29 cellular contexts compared by ENCODE assay signal in the genomic region with DNA sequence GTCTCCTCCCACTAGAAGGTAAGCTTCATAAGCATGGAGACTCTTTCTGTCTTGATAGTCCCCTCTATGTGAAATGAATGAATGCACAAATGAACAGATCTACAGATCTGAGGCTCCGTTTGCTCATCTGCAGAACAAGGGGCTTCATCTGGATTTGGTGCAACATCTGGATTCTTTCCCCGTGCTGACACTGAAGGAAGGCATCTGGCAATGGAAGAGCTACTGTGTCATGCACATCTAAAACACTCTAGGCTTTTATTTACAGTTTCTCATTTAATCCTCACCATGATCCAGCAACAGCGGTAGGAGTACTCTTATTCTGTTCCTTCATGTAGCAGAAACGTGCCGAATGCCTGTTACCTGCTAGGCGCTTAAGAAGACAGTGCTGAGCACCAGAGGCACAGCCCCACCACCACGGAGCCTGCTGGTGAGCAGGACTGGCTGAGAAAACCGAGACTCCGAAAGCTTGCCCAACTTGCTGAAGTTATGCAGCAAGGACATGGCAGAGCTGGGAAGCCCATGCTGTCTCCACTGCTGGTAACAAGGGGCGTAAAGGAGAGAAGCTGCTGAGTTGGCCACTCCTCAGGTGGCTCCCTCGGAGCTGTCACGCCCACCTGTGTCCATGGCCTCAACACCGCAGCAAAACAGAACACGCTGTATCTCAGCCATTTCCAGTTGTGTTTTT. TPM values are rescaled to one million over a fixed set of nuclear protein-coding genes. Genes with fewer than 3 reads are reported as not detected.
A peak's percentile ranks its signal among the peaks of the same experiment; 100 is the strongest.
DNase-seq lines count a peak whose midpoint lies in the region; ATAC-seq and TF ChIP-seq lines count a peak whose summit lies in the region.
"Had no signal": no experiment of that assay in that cellular context is flagged by ENCODE, and none has a peak within 500 bp of the region (broad histone marks: within the 10 kb centered on the region; RNA-seq: fewer than 3 reads in every experiment).

No MANE protein-coding gene starts in this region.

- in situ Hi-C loops in Panc1 (cut with HindIII; ENCODE audit: low pct_unique_long_range_greater_than_20kb, low sequenced_read_pairs), result no loop called here

- peak overlapping the region; percentile 20 for H3K4me3 ChIP-seq in AG10803 (ENCODE audit: low read length)
- H3K4me3 ChIP-seq in Panc1 (ENCODE audit: low read depth in 2 of 2, low read length in 2 of 2), result no peak overlapping the region
- no peak overlapping the region for H3K4me3 ChIP-seq in endodermal cell (ENCODE audit: low read length)
- H3K4me3 ChIP-seq in naive thymus-derived CD4-positive, alpha-beta T cell (ENCODE audit: low read length), result no peak overlapping the region
- H3K4me3 ChIP-seq: MG63, SK-N-MC, tibial artery had no signal

- H3K27ac ChIP-seq in Panc1 (ENCODE audit: low read length) (peak overlapping the region; percentile 52; the same call in 1 of the 2 replicates), endodermal cell (ENCODE audit: low read depth, low read length) (no peak overlapping the region)
- no peak overlapping the region for H3K27ac ChIP-seq in naive thymus-derived CD4-positive, alpha-beta T cell (ENCODE audit: low read depth, low read length)
- H3K27ac ChIP-seq: epithelial cell of prostate, foreskin keratinocyte, SK-N-MC, tibial artery had no signal

- no peaks in the 10 kb centered on the region for H3K9me3 Mint-ChIP-seq in endodermal cell
- no peaks in the 10 kb centered on the region for H3K9me3 Mint-ChIP-seq in nephron
- no peaks in the 10 kb centered on the region for H3K9me3 Mint-ChIP-seq in activated naive CD8-positive, alpha-beta T cell treated with anti-CD3 and anti-CD28 coated beads for 36 hours
- no peaks in the 10 kb centered on the region for H3K9me3 Mint-ChIP-seq in T-cell
- no peaks in the 10 kb centered on the region for H3K9me3 Mint-ChIP-seq in naive thymus-derived CD4-positive, alpha-beta T cell
- H3K9me3 Mint-ChIP-seq: activated naive CD8-positive, alpha-beta T cell treated with anti-CD3 and anti-CD28 coated beads, Interleukin-2, amount 50 U/mL, for 24 hours; activated T-cell treated with anti-CD3 and anti-CD28 coated beads, Interleukin-2, amount 50 U/mL, for 24 hours; stimulated activated naive CD8-positive, alpha-beta T cell treated with anti-CD3 and anti-CD28 coated beads, Interleukin-15, amount 100 ng/mL, for 72 hours; T-helper 2 cell treated with Interferon-gamma antibody and Interleukin-4, amounts not matched to agents 5 μg/mL and 100 μg/mL, for 36 hours had no signal

- H3K9me3 ChIP-seq in Panc1 (ENCODE audit: control insufficient read depth, insufficient read depth, low read depth, low read length) (no peaks in the 10 kb centered on the region), endodermal cell (ENCODE audit: control insufficient read depth, low read length) (no peaks in the 10 kb centered on the region)
- H3K9me3 ChIP-seq in naive thymus-derived CD4-positive, alpha-beta T cell (ENCODE audit: control insufficient read depth in 2 of 3, low read length in 3 of 3), result no peaks in the 10 kb centered on the region
- H3K9me3 ChIP-seq: BE2C, MG63, tibial artery had no signal

- H3K36me3 ChIP-seq in Panc1 (ENCODE audit: control insufficient read depth, insufficient read depth, low read length) (no peaks in the 10 kb centered on the region), endodermal cell (ENCODE audit: control insufficient read depth, insufficient read depth, low read length) (no peaks in the 10 kb centered on the region)
- H3K36me3 ChIP-seq in naive thymus-derived CD4-positive, alpha-beta T cell (ENCODE audit: control insufficient read depth in 2 of 3, insufficient read depth in 3 of 3, low read length in 3 of 3), result no peaks in the 10 kb centered on the region
- H3K36me3 ChIP-seq: BE2C, MG63, tibial artery had no signal

- intact Hi-C loops in Panc1 (cut with micrococcal nuclease; ENCODE audit: unreplicated experiment), result no loop called here
- intact Hi-C loops in naive thymus-derived CD4-positive, alpha-beta T cell (cut with micrococcal nuclease), result loop anchor here in 1 of 2 donors (10.0 kb wide), 1 partner anchor 715 kb away; no protein-coding TSS in a partner anchor

- H3K27ac Mint-ChIP-seq in endodermal cell (no peak overlapping the region), nephron (peak overlapping the region; percentile 1 to 65 (median 29)), T-cell (no peak overlapping the region)
- H3K27ac Mint-ChIP-seq in activated naive CD8-positive, alpha-beta T cell treated with anti-CD3 and anti-CD28 coated beads for 36 hours, result no peak overlapping the region
- H3K27ac Mint-ChIP-seq in naive thymus-derived CD4-positive, alpha-beta T cell, result no peak overlapping the region
- H3K27ac Mint-ChIP-seq: activated naive CD8-positive, alpha-beta T cell treated with anti-CD3 and anti-CD28 coated beads, Interleukin-2, amount 50 U/mL, for 24 hours; activated T-cell treated with anti-CD3 and anti-CD28 coated beads, Interleukin-2, amount 50 U/mL, for 24 hours; stimulated activated naive CD8-positive, alpha-beta T cell treated with anti-CD3 and anti-CD28 coated beads, Interleukin-15, amount 100 ng/mL, for 72 hours; T-helper 2 cell treated with Interferon-gamma antibody and Interleukin-4, amounts not matched to agents 5 μg/mL and 100 μg/mL, for 36 hours had no signal

- no peaks in the 10 kb centered on the region for H3K36me3 Mint-ChIP-seq in endodermal cell (ENCODE audit: low read depth)
- H3K36me3 Mint-ChIP-seq in nephron (ENCODE audit: low read depth), result no peaks in the 10 kb centered on the region
- H3K36me3 Mint-ChIP-seq in activated naive CD8-positive, alpha-beta T cell treated with anti-CD3 and anti-CD28 coated beads for 36 hours, result no peaks in the 10 kb centered on the region
- no peaks in the 10 kb centered on the region for H3K36me3 Mint-ChIP-seq in T-cell
- peaks cover 0 to 3% (median 0%) of the 10 kb centered on the region in 5 donors for H3K36me3 Mint-ChIP-seq in naive thymus-derived CD4-positive, alpha-beta T cell

- H3K4me1 Mint-ChIP-seq in endodermal cell, result peaks cover 4% of the 10 kb centered on the region
- H3K4me1 Mint-ChIP-seq in nephron, result peaks cover 29% of the 10 kb centered on the region
- no peaks in the 10 kb centered on the region for H3K4me1 Mint-ChIP-seq in activated naive CD8-positive, alpha-beta T cell treated with anti-CD3 and anti-CD28 coated beads for 36 hours
- no peaks in the 10 kb centered on the region for H3K4me1 Mint-ChIP-seq in T-cell
- H3K4me1 Mint-ChIP-seq in naive thymus-derived CD4-positive, alpha-beta T cell, result peaks cover 0 to 4% (median 0%) of the 10 kb centered on the region in 7 donors
- H3K4me1 Mint-ChIP-seq: activated naive CD8-positive, alpha-beta T cell treated with anti-CD3 and anti-CD28 coated beads, Interleukin-2, amount 50 U/mL, for 24 hours; stimulated activated naive CD8-positive, alpha-beta T cell treated with anti-CD3 and anti-CD28 coated beads, Interleukin-15, amount 100 ng/mL, for 72 hours had no signal

- H3K4me3 Mint-ChIP-seq in endodermal cell (no peak overlapping the region), nephron (no peak overlapping the region), T-cell (no peak overlapping the region)
- no peak overlapping the region for H3K4me3 Mint-ChIP-seq in activated naive CD8-positive, alpha-beta T cell treated with anti-CD3 and anti-CD28 coated beads for 36 hours
- no peak overlapping the region for H3K4me3 Mint-ChIP-seq in naive thymus-derived CD4-positive, alpha-beta T cell
- H3K4me3 Mint-ChIP-seq: activated naive CD8-positive, alpha-beta T cell treated with anti-CD3 and anti-CD28 coated beads, Interleukin-2, amount 50 U/mL, for 24 hours; activated T-cell treated with anti-CD3 and anti-CD28 coated beads, Interleukin-2, amount 50 U/mL, for 24 hours; stimulated activated naive CD8-positive, alpha-beta T cell treated with anti-CD3 and anti-CD28 coated beads, Interleukin-15, amount 100 ng/mL, for 72 hours; T-helper 2 cell treated with Interferon-gamma antibody and Interleukin-4, amounts not matched to agents 5 μg/mL and 100 μg/mL, for 36 hours had no signal

- peak; percentile 62 for DNase-seq in AG10803 (ENCODE audit: low read depth)
- no peak for DNase-seq in Panc1 (ENCODE audit: low read depth, low spot score)
- peak; percentile 57 for DNase-seq in endodermal cell
- DNase-seq in activated naive CD8-positive, alpha-beta T cell treated with anti-CD3 and anti-CD28 coated beads for 36 hours, result no peak
- DNase-seq in T-cell, result no peak
- no peak for DNase-seq in NCI-H345 (lab: John Stamatoyannopoulos, UW)
- no peak for DNase-seq in naive thymus-derived CD4-positive, alpha-beta T cell
- DNase-seq: activated CD4-positive, alpha-beta T cell treated with anti-CD3 and anti-CD28 coated beads for 48 hours; activated gamma-delta T cell treated with Interleukin-2 at 50 U/mL for 16 hours; activated naive CD8-positive, alpha-beta T cell treated with anti-CD3 and anti-CD28 coated beads, Interleukin-2, amount 50 U/mL, for 24 hours; activated T-cell treated with anti-CD3 and anti-CD28 coated beads, Interleukin-2, amount 50 U/mL, for 24 hours; BE2C; foreskin keratinocyte; GDM1; H7; KG1; mammary epithelial cell; MG63; NCI-H1105 treated with DMSO at 0.1 percent for 48 hours; NCI-H2029; NCI-H226; nucleus accumbens; stimulated activated CD8-positive, alpha-beta memory T cell treated with anti-CD3 and anti-CD28 coated beads, Interleukin-4, amount 100 ng/mL, for 48 hours; stimulated activated naive CD8-positive, alpha-beta T cell treated with anti-CD3 and anti-CD28 coated beads, Interleukin-15, amount 100 ng/mL, for 72 hours; tibial artery had no signal

- H3K27me3 ChIP-seq in Panc1 (ENCODE audit: control insufficient read depth, insufficient read depth, low read length), result no peaks in the 10 kb centered on the region
- H3K27me3 ChIP-seq in endodermal cell (ENCODE audit: control insufficient read depth, insufficient read depth, low read length, poor library complexity, severe bottlenecking), result peaks cover 4% of the 10 kb centered on the region
- no peaks in the 10 kb centered on the region for H3K27me3 ChIP-seq in naive thymus-derived CD4-positive, alpha-beta T cell (ENCODE audit: control insufficient read depth in 2 of 2, insufficient read depth in 2 of 2, low read length in 2 of 2)
- H3K27me3 ChIP-seq: BE2C, foreskin keratinocyte, MG63, tibial artery had no signal

- POLR2A ChIA-PET in Panc1 (lab: Charles Lee), result no interaction called here
- POLR2A ChIA-PET in T-cell (lab: Charles Lee), result interaction anchor here in 1 of 2 donors (0.7 kb wide), 1 partner anchor 9 kb away, joined by 5 read pairs; no protein-coding TSS in a partner anchor
- POLR2A ChIA-PET in naive thymus-derived CD4-positive, alpha-beta T cell (lab: Charles Lee), result no interaction called here

- H3K27me3 Mint-ChIP-seq in endodermal cell (ENCODE audit: insufficient read depth) (peaks cover 5% of the 10 kb centered on the region), nephron (ENCODE audit: low read depth) (peaks cover 3% of the 10 kb centered on the region), T-cell (no peaks in the 10 kb centered on the region)
- H3K27me3 Mint-ChIP-seq in activated naive CD8-positive, alpha-beta T cell treated with anti-CD3 and anti-CD28 coated beads for 36 hours, result no peaks in the 10 kb centered on the region
- no peaks in the 10 kb centered on the region for H3K27me3 Mint-ChIP-seq in naive thymus-derived CD4-positive, alpha-beta T cell
- H3K27me3 Mint-ChIP-seq: activated naive CD8-positive, alpha-beta T cell treated with anti-CD3 and anti-CD28 coated beads, Interleukin-2, amount 50 U/mL, for 24 hours; activated T-cell treated with anti-CD3 and anti-CD28 coated beads, Interleukin-2, amount 50 U/mL, for 24 hours; stimulated activated naive CD8-positive, alpha-beta T cell treated with anti-CD3 and anti-CD28 coated beads, Interleukin-15, amount 100 ng/mL, for 72 hours had no signal

- WGBS in endodermal cell (ENCODE audit: insufficient coverage in 1 of 2, insufficient read length in 1 of 2), 2 experiments, result 87 to 91% methylated on average over 13 to 14 of the region's 14 CpGs

- no peak overlapping the region for H3K9ac ChIP-seq in endodermal cell (ENCODE audit: extremely low read depth, low read length, poor library complexity, severe bottlenecking)

- BruUV-seq in Panc1 (replicated peaks; lab: Mats Ljungman, UMichigan), result no TSS peak

- CTCF ChIA-PET in Panc1 (lab: Charles Lee) (no interaction called here), T-cell (lab: Charles Lee) (interaction anchor here in 1 of 2 donors (0.9 kb wide), 1 partner anchor 313 kb away, joined by 3 read pairs; no protein-coding TSS in a partner anchor)
- CTCF ChIA-PET in naive thymus-derived CD4-positive, alpha-beta T cell (lab: Charles Lee), result no interaction called here

- H3K4me1 ChIP-seq in Panc1 (ENCODE audit: control insufficient read depth, insufficient read depth, low read length), result 0 out of 2 replicates have a peak, but pooled peaks cover 2% of the 10 kb centered on the region
- H3K4me1 ChIP-seq in endodermal cell (ENCODE audit: control insufficient read depth, insufficient read depth, low read length), result no peaks in the 10 kb centered on the region
- H3K4me1 ChIP-seq in naive thymus-derived CD4-positive, alpha-beta T cell (ENCODE audit: control insufficient read depth in 2 of 2, insufficient read depth in 2 of 2, low read length in 2 of 2), result no peaks in the 10 kb centered on the region
- H3K4me1 ChIP-seq: BE2C, foreskin keratinocyte had no signal

- ATAC-seq in Panc1 (no peak), T-cell (replicated peaks in 1 of 4) (no peak)
- ATAC-seq in naive thymus-derived CD4-positive, alpha-beta T cell, result no peak
- ATAC-seq: activated naive CD8-positive, alpha-beta T cell treated with anti-CD3 and anti-CD28 coated beads, Interleukin-2, amount 50 U/mL, for 24 hours; foreskin keratinocyte; stimulated activated naive CD8-positive, alpha-beta T cell treated with anti-CD3 and anti-CD28 coated beads, Interleukin-15, amount 100 ng/mL, for 72 hours had no signal

- no peak for TF ChIP-seq CTCF in AG10803 (conservative IDR thresholded peaks at IDR 0.05; ENCODE audit: low read length)
- no peak for TF ChIP-seq CTCF in Panc1 (IDR thresholded peaks at IDR 0.05)
- no peak for TF ChIP-seq CTCF in endodermal cell (conservative IDR thresholded peaks at IDR 0.05)
- TF ChIP-seq CTCF in nephron (IDR thresholded peaks at IDR 0.05; ENCODE audit: unreplicated experiment in 3 of 3), result no peak

RNA-seq across cellular contexts. Expression of a gene that starts 31.1 kb away (rescaled TPM):
- total RNA-seq in Panc1 (2021; ENCODE audit: unreplicated experiment) (11.9 TPM), endodermal cell (10 to 100 TPM; 18.1 to 19.7 TPM), T-cell (1 to 10 TPM; 6.7 to 8.4 (median 7.3) TPM)
- polyA plus RNA-seq in Panc1 (2012; ENCODE audit: insufficient read length), result 6.0 TPM
- 21.2 TPM for polyA plus RNA-seq in endodermal cell (2013, experiment 1 of 2)
- 21.9 TPM for polyA plus RNA-seq in endodermal cell (2013, experiment 2 of 2)
- total RNA-seq in activated naive CD8-positive, alpha-beta T cell treated with anti-CD3 and anti-CD28 coated beads for 36 hours, result 10 to 100 TPM; 26.3 to 27.2 TPM
- total RNA-seq in naive thymus-derived CD4-positive, alpha-beta T cell, result 10 to 100 TPM in 1 of 5 experiments, 1 to 10 TPM in 4; 6.0 to 14.1 (median 8.0) TPM
- 10 to 100 TPM; 10.5 to 26.2 TPM for polyA plus RNA-seq in naive thymus-derived CD4-positive, alpha-beta T cell

RNA-seq across cellular contexts. Expression of a gene that starts 31.3 kb away (rescaled TPM):
- 15.1 TPM for total RNA-seq in Panc1 (2021; ENCODE audit: unreplicated experiment)
- polyA plus RNA-seq in Panc1 (2012; ENCODE audit: insufficient read length), result 13.9 TPM
- total RNA-seq in endodermal cell, result 10 to 100 TPM; 33.0 to 40.0 TPM
- 37.6 TPM for polyA plus RNA-seq in endodermal cell (2013, experiment 1 of 2)
- 34.9 TPM for polyA plus RNA-seq in endodermal cell (2013, experiment 2 of 2)
- total RNA-seq in activated naive CD8-positive, alpha-beta T cell treated with anti-CD3 and anti-CD28 coated beads for 36 hours, result 10 to 100 TPM; 19.8 to 25.4 TPM
- 10 to 100 TPM; 67.8 to 90.7 (median 76.9) TPM for total RNA-seq in T-cell
- 10 to 100 TPM; 56.3 to 94.8 (median 78.1) TPM for total RNA-seq in naive thymus-derived CD4-positive, alpha-beta T cell
- 10 to 100 TPM; 50.0 to 54.2 TPM for polyA plus RNA-seq in naive thymus-derived CD4-positive, alpha-beta T cell

Comparison
In these comparisons a context has a peak if more than half of its experiments do, and no peak if none do; other contexts are left out.
1. DNase-seq: peak in AG10803 (single experiment) and endodermal cell (single experiment); none in Panc1 (single experiment), activated naive CD8-positive, alpha-beta T cell treated with anti-CD3 and anti-CD28 coated beads for 36 hours (single experiment), T-cell (0 of 34), NCI-H345 (single experiment) and naive thymus-derived CD4-positive, alpha-beta T cell (0 of 9).
2. H3K27ac Mint-ChIP-seq: peak in nephron (3 of 3); none in endodermal cell (single experiment), activated naive CD8-positive, alpha-beta T cell treated with anti-CD3 and anti-CD28 coated beads for 36 hours (single experiment), T-cell (0 of 2) and naive thymus-derived CD4-positive, alpha-beta T cell (0 of 9).